ENCODE assay signal across 8 cellular contexts in the genomic region with DNA sequence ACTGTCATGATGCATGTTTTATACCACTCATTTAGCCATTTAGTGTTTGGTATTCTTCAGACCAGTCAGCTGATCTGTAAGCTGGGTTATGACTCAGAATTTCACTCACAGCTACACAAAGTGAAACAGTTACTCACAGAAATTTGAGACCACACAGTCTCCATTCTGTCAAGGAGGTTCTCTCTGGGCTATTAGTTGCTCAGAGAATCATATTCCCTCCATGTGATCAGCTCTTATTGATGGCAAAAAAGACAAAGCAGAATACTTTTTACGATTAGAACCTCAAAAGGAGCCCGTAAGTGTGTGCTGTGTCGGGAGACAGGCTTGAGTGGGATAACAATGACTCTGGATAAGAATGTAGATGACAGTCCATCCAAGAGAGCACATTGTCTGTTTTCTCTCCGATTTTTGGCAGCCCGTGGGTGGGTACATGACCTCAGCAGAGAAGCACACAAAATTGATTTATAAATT.
DNase-seq lines count a peak whose midpoint lies in the region; ATAC-seq lines count a peak whose summit lies in the region.
"Had no signal": no experiment of that assay in that cellular context is flagged by ENCODE, and none has a peak within 500 bp of the region (broad histone marks: within the 10 kb centered on the region; RNA-seq: fewer than 3 reads in every experiment).

No MANE protein-coding gene starts in this region.

- DNase-seq in GM19240 (ENCODE audit: insufficient read length, low spot score) (peak; percentile 1), RPMI7951 (ENCODE audit: low read depth) (peak; percentile 66), GDM1 (lab: John Stamatoyannopoulos, UW) (no peak), cerebellum (ENCODE audit: low spot score) (no peak), NCI-H510A (lab: John Stamatoyannopoulos, UW) (no peak)
- DNase-seq: naive B cell had no signal

- peak overlapping the region; percentile 53 for H3K4me3 ChIP-seq in skeletal muscle satellite cell (ENCODE audit: low read length)

- no peak overlapping the region for H3K9ac ChIP-seq in skeletal muscle satellite cell (ENCODE audit: low read depth, low read length)

- no peaks in the 10 kb centered on the region for H3K27me3 ChIP-seq in skeletal muscle satellite cell (ENCODE audit: control insufficient read depth, insufficient read depth, low read length)

- H3K36me3 ChIP-seq in skeletal muscle satellite cell (ENCODE audit: insufficient read depth, low read length) = no peaks in the 10 kb centered on the region

- peak overlapping the region; percentile 53 for H3K4me2 ChIP-seq in skeletal muscle satellite cell (ENCODE audit: low read length)

- H3K9me3 ChIP-seq in skeletal muscle satellite cell (replicated peaks; ENCODE audit: low read length) = no peaks in the 10 kb centered on the region

- ATAC-seq in HG02885 (IDR thresholded peaks at IDR 0.05; ENCODE audit: poor library complexity, unreplicated experiment) = peak; percentile 97

- H3K4me1 ChIP-seq in skeletal muscle satellite cell (ENCODE audit: control insufficient read depth, insufficient read depth, low read length) = peaks cover 4% of the 10 kb centered on the region

Comparison
In these comparisons a context has a peak if more than half of its experiments do, and no peak if none do; other contexts are left out.
1. DNase-seq: peak in GM19240 (single experiment) and RPMI7951 (single experiment); none in GDM1 (single experiment), cerebellum (single experiment) and NCI-H510A (single experiment).